Comparison of ENCODE assay signal across 10 cellular contexts in genomic region chr5:19928556-19929421, GRCh38. TPM values are rescaled to one million over a fixed set of nuclear protein-coding genes. Genes with fewer than 3 reads are reported as not detected.
A peak's percentile ranks its signal among the peaks of the same experiment; 100 is the strongest.
DNase-seq lines count a peak whose midpoint lies in the region; ATAC-seq, FAIRE-seq and TF ChIP-seq lines count a peak whose summit lies in the region.
"Had no signal": no experiment of that assay in that cellular context is flagged by ENCODE, and none has a peak within 500 bp of the region (broad histone marks: within the 10 kb centered on the region; RNA-seq: fewer than 3 reads in every experiment).

No MANE protein-coding gene starts in this region.

- H4K20me1 ChIP-seq in IMR-90 (ENCODE audit: insufficient read depth, low read length), result no peaks in the 10 kb centered on the region

- no peak for TF ChIP-seq RAD21 in IMR-90 (IDR thresholded peaks at IDR 0.05; ENCODE audit: low read length)

- peak overlapping the region; percentile 85 for H3K14ac ChIP-seq in IMR-90 (replicated peaks; ENCODE audit: low read depth, low read length)

- no peaks in the 10 kb centered on the region for H3K9me1 ChIP-seq in IMR-90 (ENCODE audit: insufficient read depth, low read length)

- peak overlapping the region in 1 of 2 experiments; percentile 69; a peak in 1 of 4 replicates for H4K8ac ChIP-seq in IMR-90 (ENCODE audit: low read depth in 2 of 2, low read length in 2 of 2)

- ATAC-seq in GM18868 (IDR thresholded peaks at IDR 0.05; ENCODE audit: unreplicated experiment) (peak; percentile 90), IMR-90 (ENCODE audit: low read depth) (peak; percentile 80)
- ATAC-seq: stimulated activated effector memory CD8-positive, alpha-beta T cell treated with anti-CD3 and anti-CD28 coated beads, Interleukin-12 subunit alpha, Interleukin-12 subunit beta, amount 100 ng/mL, for 72 hours had no signal

- peak; percentile 92 for DNase-seq in IMR-90
- peak; percentile 81 for DNase-seq in astrocyte of the spinal cord (ENCODE audit: low read depth, low spot score)
- peak; percentile 57 for DNase-seq in myocyte (ENCODE audit: low read depth)
- DNase-seq in T-helper 2 cell treated with Interferon-gamma antibody and Interleukin-4, amounts not matched to agents 5 μg/mL and 100 μg/mL, for 36 hours (ENCODE audit: low spot score), result no peak
- no peak for DNase-seq in thyroid gland
- no peak for DNase-seq in GM19239 (ENCODE audit: insufficient read length, low spot score)
- DNase-seq: occipital lobe had no signal

- H3K4ac ChIP-seq in IMR-90 (ENCODE audit: low read depth, low read length), result peak overlapping the region; percentile 82

- POLR2A ChIA-PET in IMR-90 (lab: Charles Lee; ENCODE audit: unreplicated experiment), result no interaction called here

- CTCF ChIA-PET in IMR-90 (lab: Yijun Ruan, JAX), result no interaction called here

- peak overlapping the region; percentile 60 for H2BK5ac ChIP-seq in IMR-90 (ENCODE audit: low read depth, low read length, poor library complexity, severe bottlenecking)

- no peak overlapping the region for H3K4me3 ChIP-seq in IMR-90 (ENCODE audit: insufficient read depth, low read depth, low read length)
- H3K4me3 ChIP-seq in astrocyte of the spinal cord (ENCODE audit: low read depth, low read length), result no peak overlapping the region
- no peak overlapping the region for H3K4me3 ChIP-seq in thyroid gland (replicated peaks in 1 of 3)
- H3K4me3 ChIP-seq: esophagus muscularis mucosa had no signal

- no peak for FAIRE-seq in GM19239 (lab: Jason Lieb, UNC)

- 0 out of 2 replicates have a peak overlapping the region, but pooled peaks have one; percentile 54 for H3K23ac ChIP-seq in IMR-90 (ENCODE audit: low read depth, low read length)

- H3K56ac ChIP-seq in IMR-90 (ENCODE audit: extremely low read depth, insufficient read depth, low read length), result no peak overlapping the region

- H3K18ac ChIP-seq in IMR-90 (ENCODE audit: low read depth, low read length), result peak overlapping the region; percentile 57

- no peaks in the 10 kb centered on the region for H3K4me1 Mint-ChIP-seq in T-helper 2 cell treated with Interferon-gamma antibody and Interleukin-4, amounts not matched to agents 5 μg/mL and 100 μg/mL, for 36 hours (ENCODE audit: low read depth)
- H3K4me1 Mint-ChIP-seq: stimulated activated effector memory CD8-positive, alpha-beta T cell treated with anti-CD3 and anti-CD28 coated beads, Interleukin-12 subunit alpha, Interleukin-12 subunit beta, amount 100 ng/mL, for 72 hours had no signal

- intact Hi-C loops in IMR-90 (cut with micrococcal nuclease) (loop anchor here (5.0 kb wide), 2 partner anchors 36 to 76 kb away; no protein-coding TSS in a partner anchor), thyroid gland (cut with DNase I) (no loop called here)

- H4K5ac ChIP-seq in IMR-90 (ENCODE audit: low read depth, low read length), result peak overlapping the region; percentile 49; the same call in 1 of the 2 replicates

- in situ Hi-C loops in IMR-90 (cut with MboI; ENCODE audit: low sequenced_read_pairs), result no loop called here
- in situ Hi-C loops in astrocyte of the spinal cord (cut with HindIII; ENCODE audit: low sequenced_read_pairs), result no loop called here

- H3K27ac Mint-ChIP-seq in T-helper 2 cell treated with Interferon-gamma antibody and Interleukin-4, amounts not matched to agents 5 μg/mL and 100 μg/mL, for 36 hours, result no peak overlapping the region
- H3K27ac Mint-ChIP-seq: stimulated activated effector memory CD8-positive, alpha-beta T cell treated with anti-CD3 and anti-CD28 coated beads, Interleukin-12 subunit alpha, Interleukin-12 subunit beta, amount 100 ng/mL, for 72 hours had no signal

- H3K9me3 ChIP-seq in IMR-90 (ENCODE audit: control insufficient read depth, insufficient read depth, low read length) (no peaks in the 10 kb centered on the region), thyroid gland (no peaks in the 10 kb centered on the region)
- H3K9me3 ChIP-seq: esophagus muscularis mucosa had no signal

- peak overlapping the region; percentile 97 for H2BK20ac ChIP-seq in IMR-90 (ENCODE audit: low read depth, low read length)

- peaks cover 37% of the 10 kb centered on the region for H3K9me3 Mint-ChIP-seq in T-helper 2 cell treated with Interferon-gamma antibody and Interleukin-4, amounts not matched to agents 5 μg/mL and 100 μg/mL, for 36 hours

- peak overlapping the region; percentile 63; the same call in 1 of the 2 replicates for H3K4me2 ChIP-seq in IMR-90 (ENCODE audit: low read depth, low read length)

- no peak for TF ChIP-seq CTCF in IMR-90 (conservative IDR thresholded peaks at IDR 0.05; ENCODE audit: low read depth, low read length)
- TF ChIP-seq CTCF in astrocyte of the spinal cord (IDR thresholded peaks at IDR 0.05; ENCODE audit: low read depth, low read length), result no peak
- no peak for TF ChIP-seq CTCF in thyroid gland (IDR thresholded peaks at IDR 0.05)

- no peaks in the 10 kb centered on the region for H3K27me3 ChIP-seq in IMR-90 (ENCODE audit: control insufficient read depth, insufficient read depth, low read length)
- no peaks in the 10 kb centered on the region for H3K27me3 ChIP-seq in thyroid gland
- H3K27me3 ChIP-seq: esophagus muscularis mucosa had no signal

- H2BK120ac ChIP-seq in IMR-90 (ENCODE audit: low read depth, low read length), result peak overlapping the region; percentile 76

- H3K4me3 Mint-ChIP-seq in T-helper 2 cell treated with Interferon-gamma antibody and Interleukin-4, amounts not matched to agents 5 μg/mL and 100 μg/mL, for 36 hours, result no peak overlapping the region
- H3K4me3 Mint-ChIP-seq: stimulated activated effector memory CD8-positive, alpha-beta T cell treated with anti-CD3 and anti-CD28 coated beads, Interleukin-12 subunit alpha, Interleukin-12 subunit beta, amount 100 ng/mL, for 72 hours had no signal

- H3K27me3 Mint-ChIP-seq in T-helper 2 cell treated with Interferon-gamma antibody and Interleukin-4, amounts not matched to agents 5 μg/mL and 100 μg/mL, for 36 hours (ENCODE audit: low read depth), result no peaks in the 10 kb centered on the region

- no peaks in the 10 kb centered on the region for H3K36me3 Mint-ChIP-seq in T-helper 2 cell treated with Interferon-gamma antibody and Interleukin-4, amounts not matched to agents 5 μg/mL and 100 μg/mL, for 36 hours (ENCODE audit: low read depth)
- H3K36me3 Mint-ChIP-seq: stimulated activated effector memory CD8-positive, alpha-beta T cell treated with anti-CD3 and anti-CD28 coated beads, Interleukin-12 subunit alpha, Interleukin-12 subunit beta, amount 100 ng/mL, for 72 hours had no signal

- 80% methylated on average over 1 of the region's 3 CpGs; no CpG with 5 or more reads in 1 of the 2 experiments for WGBS in IMR-90 (ENCODE audit: extremely low coverage in 2 of 2, insufficient read length in 1 of 2), 2 experiments
- 83 to 87% methylated on average over 3 of the region's 3 CpGs for WGBS in thyroid gland, 2 donors

- peak overlapping the region; percentile 54 for H2AFZ ChIP-seq in IMR-90 (replicated peaks; ENCODE audit: low read length, poor library complexity)

- no peak overlapping the region for H2AK9ac ChIP-seq in IMR-90 (replicated peaks; ENCODE audit: low read depth, low read length, poor library complexity)

- peak overlapping the region; percentile 14; the same call in 1 of the 2 replicates for H4K91ac ChIP-seq in IMR-90 (ENCODE audit: insufficient read depth, low read depth, low read length)

- no peak overlapping the region for H3K9ac ChIP-seq in IMR-90 (ENCODE audit: low read depth, low read length)

- dilution Hi-C loops in IMR-90 (cut with HindIII; ENCODE audit: low sequenced_read_pairs, unreplicated experiment), result no loop called here

- no peak overlapping the region; the same call in 1 of the 2 replicates for H2AK5ac ChIP-seq in IMR-90 (ENCODE audit: low read depth, low read length)

- BruUV-seq in IMR-90 (replicated peaks; lab: Mats Ljungman, UMichigan), result no TSS peak

- H3K4me1 ChIP-seq in IMR-90 (ENCODE audit: control insufficient read depth, insufficient read depth, low read length) (peaks cover 4% of the 10 kb centered on the region), thyroid gland (no peaks in the 10 kb centered on the region)

- peak overlapping the region; percentile 82; the same call in 2 of the 3 replicates for H2BK15ac ChIP-seq in IMR-90 (ENCODE audit: low read depth, low read length)

- H3K27ac ChIP-seq in IMR-90 (ENCODE audit: insufficient read depth, low read length) (peak overlapping the region; percentile 40; the same call in 1 of the 2 replicates), thyroid gland (no peak overlapping the region)
- H3K27ac ChIP-seq: esophagus muscularis mucosa had no signal

- TF ChIP-seq POLR2A in IMR-90 (IDR thresholded peaks at IDR 0.05; ENCODE audit: low read depth, low read length) (no peak), thyroid gland (IDR thresholded peaks at IDR 0.05) (no peak)

- H3K79me1 ChIP-seq in IMR-90 (ENCODE audit: low read depth in 1 of 2, low read length in 2 of 2), result no peaks in the 10 kb centered on the region

- H3K36me3 ChIP-seq in IMR-90 (ENCODE audit: control insufficient read depth, insufficient read depth, low read length), result no peaks in the 10 kb centered on the region
- no peaks in the 10 kb centered on the region for H3K36me3 ChIP-seq in thyroid gland
- H3K36me3 ChIP-seq: esophagus muscularis mucosa had no signal

TF ChIP-seq in IMR-90, 13 proteins besides CTCF, POLR2A, EP300 and RAD21:
- TF ChIP-seq FOS (IDR thresholded peaks at IDR 0.05; ENCODE audit: low read depth, low read length), result peak; percentile 100
- TF ChIP-seq MAFK (IDR thresholded peaks at IDR 0.05; ENCODE audit: low read depth, low read length), result 0 out of 2 replicates have a peak, but pooled peaks have one; percentile 11
- TF ChIP-seq NFE2L2 (IDR thresholded peaks at IDR 0.05; ENCODE audit: low read depth, low read length), result peak; percentile 68
- 0 out of 2 replicates have a peak, but pooled peaks have one; percentile 33 for TF ChIP-seq CEBPB (IDR thresholded peaks at IDR 0.05; ENCODE audit: low read depth, low read length)
- TF ChIP-seq MAZ (IDR thresholded peaks at IDR 0.05; ENCODE audit: borderline replicate concordance, low read depth, low read length), result no peak
- TF ChIP-seq USF2 (IDR thresholded peaks at IDR 0.05; ENCODE audit: low read depth, low read length), result no peak
- peak; percentile 71; the same call in 1 of the 2 replicates for TF ChIP-seq BHLHE40 (IDR thresholded peaks at IDR 0.05; ENCODE audit: low read depth, low read length)
TF ChIP-seq in IMR-90: peak in this region for 5.

RNA-seq across cellular contexts. Expression of gene CDH18, which starts 59.2 kb away (rescaled TPM):
- total RNA-seq in IMR-90 (2012; rRNA removed) (0.83 and 1.1 TPM in 2 replicates), myocyte (0.11 and 0.26 TPM in 2 replicates), thyroid gland (not detected)
- 0.24 and 0.29 TPM in 2 replicates for polyA plus RNA-seq in IMR-90 (2012; rRNA removed)
- 0.04 and 0.06 TPM in 2 replicates for polyA plus RNA-seq in IMR-90 (2012; cell fraction: cytosol; rRNA removed)
- polyA plus RNA-seq in IMR-90 (2012; cell fraction: nucleus; rRNA removed; ENCODE audit: low replicate concordance), result 0.36 TPM in 1 of 2 replicates, not detected in the other
- not detected for polyA plus RNA-seq in myocyte (2012)

Comparison
In these comparisons a context has a peak if more than half of its experiments do, and no peak if none do; other contexts are left out.
1. DNase-seq: peak in IMR-90 (single experiment), astrocyte of the spinal cord (single experiment) and myocyte (single experiment); none in T-helper 2 cell treated with Interferon-gamma antibody and Interleukin-4, amounts not matched to agents 5 μg/mL and 100 μg/mL, for 36 hours (single experiment), thyroid gland (0 of 2) and GM19239 (single experiment).